In genomic region chr17:60135160-60135950, GRCh38 we compare ENCODE assay signal across 1 cellular context.
TF ChIP-seq lines count a peak whose summit lies in the region.

No MANE protein-coding gene starts in this region.

TF ChIP-seq in WTC11, 78 proteins besides CTCF, POLR2A, EP300 and RAD21 (continued from another document and continues in another):
- TF ChIP-seq ZNF532 (CRISPR knock-in tag; IDR thresholded peaks at IDR 0.05; ENCODE audit: borderline replicate concordance) (no peak), ZNF263 (CRISPR knock-in tag; IDR thresholded peaks at IDR 0.05; ENCODE audit: low read depth) (no peak), ZNF232 (CRISPR knock-in tag; IDR thresholded peaks at IDR 0.05) (no peak), SMAD3 (CRISPR knock-in tag; IDR thresholded peaks at IDR 0.05; ENCODE audit: borderline replicate concordance) (no peak), SOX15 (CRISPR knock-in tag; IDR thresholded peaks at IDR 0.05) (no peak), SP1 (CRISPR knock-in tag; conservative IDR thresholded peaks at IDR 0.05) (peak; percentile 90), AR (CRISPR knock-in tag; IDR thresholded peaks at IDR 0.05) (no peak), USF1 (CRISPR knock-in tag; IDR thresholded peaks at IDR 0.05) (no peak), ELF4 (CRISPR knock-in tag; IDR thresholded peaks at IDR 0.05; ENCODE audit: low read depth) (no peak), ZNF219 (CRISPR knock-in tag; IDR thresholded peaks at IDR 0.05; ENCODE audit: borderline replicate concordance) (no peak), NFYB (CRISPR knock-in tag; conservative IDR thresholded peaks at IDR 0.05; ENCODE audit: low read depth) (peak; percentile 79), ZNF281 (CRISPR knock-in tag; IDR thresholded peaks at IDR 0.05) (0 out of 2 replicates have a peak, but pooled peaks have one; percentile 53), CBFB (CRISPR knock-in tag; IDR thresholded peaks at IDR 0.05; ENCODE audit: low read depth) (0 out of 2 replicates have a peak, but pooled peaks have one; percentile 37), ESRRA (CRISPR knock-in tag; IDR thresholded peaks at IDR 0.05; ENCODE audit: borderline replicate concordance) (peak; percentile 82; the same call in 1 of the 2 replicates), RELA (CRISPR knock-in tag; IDR thresholded peaks at IDR 0.05; ENCODE audit: borderline replicate concordance) (no peak; the same call in 1 of the 2 replicates), FOXP4 (CRISPR knock-in tag; IDR thresholded peaks at IDR 0.05) (peak; percentile 94), FOXP1 (CRISPR knock-in tag; IDR thresholded peaks at IDR 0.05; ENCODE audit: borderline replicate concordance) (peak; percentile 86; the same call in 1 of the 2 replicates), MYBL2 (CRISPR knock-in tag; IDR thresholded peaks at IDR 0.05) (no peak), PREB (CRISPR knock-in tag; IDR thresholded peaks at IDR 0.05; ENCODE audit: borderline replicate concordance) (peak; percentile 87; the same call in 1 of the 2 replicates), OVOL2 (CRISPR knock-in tag; IDR thresholded peaks at IDR 0.05; ENCODE audit: borderline replicate concordance) (no peak), IRF2 (CRISPR knock-in tag; IDR thresholded peaks at IDR 0.05; ENCODE audit: borderline replicate concordance, low read depth) (no peak), FOXK1 (CRISPR knock-in tag; IDR thresholded peaks at IDR 0.05) (peak; percentile 82; the same call in 1 of the 2 replicates), ZBTB21 (CRISPR knock-in tag; IDR thresholded peaks at IDR 0.05; ENCODE audit: borderline replicate concordance) (no peak), GABPB1 (CRISPR knock-in tag; IDR thresholded peaks at IDR 0.05) (peak; percentile 68), ZNF317 (CRISPR knock-in tag; IDR thresholded peaks at IDR 0.05; ENCODE audit: borderline replicate concordance, low read depth) (no peak), ZNF423 (CRISPR knock-in tag; IDR thresholded peaks at IDR 0.05) (no peak), GRHL2 (CRISPR knock-in tag; IDR thresholded peaks at IDR 0.05; ENCODE audit: insufficient replicate concordance, severe bottlenecking) (no peak), NR2C2 (CRISPR knock-in tag; IDR thresholded peaks at IDR 0.05) (no peak), FOXJ3 (CRISPR knock-in tag; IDR thresholded peaks at IDR 0.05; ENCODE audit: borderline replicate concordance) (no peak)
- TF ChIP-seq, protein P1, sequence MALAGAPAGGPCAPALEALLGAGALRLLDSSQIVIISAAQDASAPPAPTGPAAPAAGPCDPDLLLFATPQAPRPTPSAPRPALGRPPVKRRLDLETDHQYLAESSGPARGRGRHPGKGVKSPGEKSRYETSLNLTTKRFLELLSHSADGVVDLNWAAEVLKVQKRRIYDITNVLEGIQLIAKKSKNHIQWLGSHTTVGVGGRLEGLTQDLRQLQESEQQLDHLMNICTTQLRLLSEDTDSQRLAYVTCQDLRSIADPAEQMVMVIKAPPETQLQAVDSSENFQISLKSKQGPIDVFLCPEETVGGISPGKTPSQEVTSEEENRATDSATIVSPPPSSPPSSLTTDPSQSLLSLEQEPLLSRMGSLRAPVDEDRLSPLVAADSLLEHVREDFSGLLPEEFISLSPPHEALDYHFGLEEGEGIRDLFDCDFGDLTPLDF (CRISPR knock-in tag; IDR thresholded peaks at IDR 0.05): peak; percentile 72; the same call in 1 of the 2 replicates
- TF ChIP-seq, protein P2, sequence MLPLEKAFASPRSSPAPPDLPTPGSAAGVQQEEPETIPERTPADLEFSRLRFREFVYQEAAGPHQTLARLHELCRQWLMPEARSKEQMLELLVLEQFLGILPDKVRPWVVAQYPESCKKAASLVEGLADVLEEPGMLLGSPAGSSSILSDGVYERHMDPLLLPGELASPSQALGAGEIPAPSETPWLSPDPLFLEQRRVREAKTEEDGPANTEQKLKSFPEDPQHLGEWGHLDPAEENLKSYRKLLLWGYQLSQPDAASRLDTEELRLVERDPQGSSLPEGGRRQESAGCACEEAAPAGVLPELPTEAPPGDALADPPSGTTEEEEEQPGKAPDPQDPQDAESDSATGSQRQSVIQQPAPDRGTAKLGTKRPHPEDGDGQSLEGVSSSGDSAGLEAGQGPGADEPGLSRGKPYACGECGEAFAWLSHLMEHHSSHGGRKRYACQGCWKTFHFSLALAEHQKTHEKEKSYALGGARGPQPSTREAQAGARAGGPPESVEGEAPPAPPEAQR (CRISPR knock-in tag; IDR thresholded peaks at IDR 0.05): no peak
- TF ChIP-seq, protein P3, sequence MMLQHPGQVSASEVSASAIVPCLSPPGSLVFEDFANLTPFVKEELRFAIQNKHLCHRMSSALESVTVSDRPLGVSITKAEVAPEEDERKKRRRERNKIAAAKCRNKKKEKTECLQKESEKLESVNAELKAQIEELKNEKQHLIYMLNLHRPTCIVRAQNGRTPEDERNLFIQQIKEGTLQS (CRISPR knock-in tag; conservative IDR thresholded peaks at IDR 0.05): no peak
- TF ChIP-seq, protein P4, sequence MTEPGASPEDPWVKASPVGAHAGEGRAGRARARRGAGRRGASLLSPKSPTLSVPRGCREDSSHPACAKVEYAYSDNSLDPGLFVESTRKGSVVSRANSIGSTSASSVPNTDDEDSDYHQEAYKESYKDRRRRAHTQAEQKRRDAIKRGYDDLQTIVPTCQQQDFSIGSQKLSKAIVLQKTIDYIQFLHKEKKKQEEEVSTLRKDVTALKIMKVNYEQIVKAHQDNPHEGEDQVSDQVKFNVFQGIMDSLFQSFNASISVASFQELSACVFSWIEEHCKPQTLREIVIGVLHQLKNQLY (CRISPR knock-in tag; IDR thresholded peaks at IDR 0.05): no peak
- TF ChIP-seq, protein P5, sequence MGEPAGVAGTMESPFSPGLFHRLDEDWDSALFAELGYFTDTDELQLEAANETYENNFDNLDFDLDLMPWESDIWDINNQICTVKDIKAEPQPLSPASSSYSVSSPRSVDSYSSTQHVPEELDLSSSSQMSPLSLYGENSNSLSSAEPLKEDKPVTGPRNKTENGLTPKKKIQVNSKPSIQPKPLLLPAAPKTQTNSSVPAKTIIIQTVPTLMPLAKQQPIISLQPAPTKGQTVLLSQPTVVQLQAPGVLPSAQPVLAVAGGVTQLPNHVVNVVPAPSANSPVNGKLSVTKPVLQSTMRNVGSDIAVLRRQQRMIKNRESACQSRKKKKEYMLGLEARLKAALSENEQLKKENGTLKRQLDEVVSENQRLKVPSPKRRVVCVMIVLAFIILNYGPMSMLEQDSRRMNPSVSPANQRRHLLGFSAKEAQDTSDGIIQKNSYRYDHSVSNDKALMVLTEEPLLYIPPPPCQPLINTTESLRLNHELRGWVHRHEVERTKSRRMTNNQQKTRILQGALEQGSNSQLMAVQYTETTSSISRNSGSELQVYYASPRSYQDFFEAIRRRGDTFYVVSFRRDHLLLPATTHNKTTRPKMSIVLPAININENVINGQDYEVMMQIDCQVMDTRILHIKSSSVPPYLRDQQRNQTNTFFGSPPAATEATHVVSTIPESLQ (CRISPR knock-in tag; IDR thresholded peaks at IDR 0.05): no peak
- TF ChIP-seq, protein P6, sequence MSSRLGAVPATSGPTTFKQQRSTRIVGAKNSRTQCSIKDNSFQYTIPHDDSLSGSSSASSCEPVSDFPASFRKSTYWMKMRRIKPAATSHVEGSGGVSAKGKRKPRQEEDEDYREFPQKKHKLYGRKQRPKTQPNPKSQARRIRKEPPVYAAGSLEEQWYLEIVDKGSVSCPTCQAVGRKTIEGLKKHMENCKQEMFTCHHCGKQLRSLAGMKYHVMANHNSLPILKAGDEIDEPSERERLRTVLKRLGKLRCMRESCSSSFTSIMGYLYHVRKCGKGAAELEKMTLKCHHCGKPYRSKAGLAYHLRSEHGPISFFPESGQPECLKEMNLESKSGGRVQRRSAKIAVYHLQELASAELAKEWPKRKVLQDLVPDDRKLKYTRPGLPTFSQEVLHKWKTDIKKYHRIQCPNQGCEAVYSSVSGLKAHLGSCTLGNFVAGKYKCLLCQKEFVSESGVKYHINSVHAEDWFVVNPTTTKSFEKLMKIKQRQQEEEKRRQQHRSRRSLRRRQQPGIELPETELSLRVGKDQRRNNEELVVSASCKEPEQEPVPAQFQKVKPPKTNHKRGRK (CRISPR knock-in tag; IDR thresholded peaks at IDR 0.05; ENCODE audit: borderline replicate concordance): no peak
